11 cellular contexts compared by ENCODE assay signal in the genomic region with DNA sequence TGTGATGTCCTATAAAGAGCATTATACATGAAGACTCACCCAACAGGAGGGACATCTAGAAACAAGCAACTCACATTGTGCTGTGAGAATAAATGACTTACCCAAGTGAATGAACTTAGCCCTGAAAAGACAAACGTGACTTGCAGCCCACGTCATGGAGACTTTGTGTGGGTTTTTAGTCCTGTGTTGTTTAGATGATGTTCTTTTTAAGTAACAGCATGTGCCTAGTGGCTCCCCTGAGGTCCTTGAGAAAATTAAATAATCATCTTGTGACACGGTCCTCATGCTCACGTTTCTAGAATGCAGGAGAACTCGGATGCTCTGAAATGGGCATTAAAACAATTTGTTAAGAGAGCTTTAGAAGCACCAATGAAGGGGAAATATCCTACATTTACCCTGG.
DNase-seq lines count a peak whose midpoint lies in the region; ATAC-seq, FAIRE-seq and TF ChIP-seq lines count a peak whose summit lies in the region.
"Had no signal": no experiment of that assay in that cellular context is flagged by ENCODE, and none has a peak within 500 bp of the region (broad histone marks: within the 10 kb centered on the region; RNA-seq: fewer than 3 reads in every experiment).

No MANE protein-coding gene starts in this region.

- no peaks in the 10 kb centered on the region for H3K27me3 ChIP-seq in ascending aorta
- H3K27me3 ChIP-seq in gastroesophageal sphincter: no peaks in the 10 kb centered on the region

- WGBS in gastroesophageal sphincter (ENCODE audit: low coverage in 1 of 2), 2 donors: 13 to 16% methylated on average over 5 of the region's 5 CpGs

- H3K4me1 Mint-ChIP-seq in progenitor cell of endocrine pancreas (ENCODE audit: low read depth): peaks cover 20% of the 10 kb centered on the region

- no peaks in the 10 kb centered on the region for H3K27me3 Mint-ChIP-seq in progenitor cell of endocrine pancreas

- intact Hi-C loops in ascending aorta (cut with DNase I): loop anchor here (2.0 kb wide), 1 partner anchor 17 kb away; no protein-coding TSS in a partner anchor

- H3K36me3 Mint-ChIP-seq in progenitor cell of endocrine pancreas (ENCODE audit: insufficient read depth): peaks cover 2% of the 10 kb centered on the region

- no peak overlapping the region for H3K4me3 Mint-ChIP-seq in progenitor cell of endocrine pancreas (ENCODE audit: low read depth)

- FAIRE-seq in HTR-8/SVneo (lab: Jason Lieb, UNC): no peak
- FAIRE-seq: endothelial cell of umbilical vein had no signal

- H3K9me3 Mint-ChIP-seq in progenitor cell of endocrine pancreas (ENCODE audit: low read depth): no peaks in the 10 kb centered on the region

- peak in 1 of 2 donors; percentile 19 for TF ChIP-seq POLR2A in gastroesophageal sphincter (IDR thresholded peaks at IDR 0.05)

- H3K4me3 ChIP-seq in AG04449 (ENCODE audit: low read depth, low read length) (peak overlapping the region; percentile 65), ascending aorta (peak overlapping the region; percentile 51 to 67), gastroesophageal sphincter (peak overlapping the region in 1 of 2 donors; percentile 54)
- H3K4me3 ChIP-seq: PC-9 had no signal

- CTCF ChIA-PET in AG04449 (lab: Yijun Ruan, JAX): interaction anchor here (0.5 to 1.3 kb wide), 4 partner anchors 11 to 328 kb away, joined by 3 to 5 read pairs (median 3); no protein-coding TSS in a partner anchor

- TF ChIP-seq CTCF in AG04449 (IDR thresholded peaks at IDR 0.05; ENCODE audit: insufficient read depth, low read length, missing control alignments): no peak
- no peak for TF ChIP-seq CTCF in ascending aorta (IDR thresholded peaks at IDR 0.05)
- no peak for TF ChIP-seq CTCF in gastroesophageal sphincter (IDR thresholded peaks at IDR 0.05)
- no peak for TF ChIP-seq CTCF in progenitor cell of endocrine pancreas (IDR thresholded peaks at IDR 0.05; ENCODE audit: unreplicated experiment)

- H3K27ac ChIP-seq in ascending aorta (peak overlapping the region; percentile 84 to 86), gastroesophageal sphincter (peak overlapping the region; percentile 81 to 91 (median 86))
- H3K27ac ChIP-seq: PC-9 had no signal

- ATAC-seq in gastroesophageal sphincter: peak; percentile 73

- DNase-seq in AG04449 (ENCODE audit: low read depth, low spot score) (no peak), ascending aorta (ENCODE audit: low spot score in 2 of 2) (peak in 1 of 2 donors; percentile 83), progenitor cell of endocrine pancreas (ENCODE audit: low spot score, unreplicated experiment) (no peak), HTR-8/SVneo (ENCODE audit: insufficient read length, low spot score) (no peak), NCI-H526 treated with DMSO at 0.1 percent for 48 hours (lab: John Stamatoyannopoulos, UW) (no peak), NCI-H69 (lab: John Stamatoyannopoulos, UW) (no peak)
- no peak for DNase-seq in activated effector memory CD4-positive, alpha-beta T cell treated with anti-CD3 and anti-CD28 coated beads, Interleukin-2, amount 50 U/mL, for 16 hours
- DNase-seq: NCI-H1417 treated with DMSO at 0.1 percent for 48 hours, PC-9 had no signal

- H3K4me1 ChIP-seq in ascending aorta: peaks cover 0 to 16% of the 10 kb centered on the region in 2 donors
- peaks cover 0 to 37% (median 0%) of the 10 kb centered on the region in 3 donors for H3K4me1 ChIP-seq in gastroesophageal sphincter

- POLR2A ChIA-PET in AG04449 (lab: Yijun Ruan, JAX): interaction anchor here (2.4 kb wide), 1 partner anchor 16 kb away, joined by 8 read pairs; no protein-coding TSS in a partner anchor

- peak; percentile 71 for TF ChIP-seq EP300 in gastroesophageal sphincter (IDR thresholded peaks at IDR 0.05)

- H3K9me3 ChIP-seq in ascending aorta (no peaks in the 10 kb centered on the region), gastroesophageal sphincter (no peaks in the 10 kb centered on the region)

- peak overlapping the region; percentile 30 for H3K27ac Mint-ChIP-seq in progenitor cell of endocrine pancreas

- H3K36me3 ChIP-seq in ascending aorta (no peaks in the 10 kb centered on the region), gastroesophageal sphincter (no peaks in the 10 kb centered on the region)
